In the genomic region with DNA sequence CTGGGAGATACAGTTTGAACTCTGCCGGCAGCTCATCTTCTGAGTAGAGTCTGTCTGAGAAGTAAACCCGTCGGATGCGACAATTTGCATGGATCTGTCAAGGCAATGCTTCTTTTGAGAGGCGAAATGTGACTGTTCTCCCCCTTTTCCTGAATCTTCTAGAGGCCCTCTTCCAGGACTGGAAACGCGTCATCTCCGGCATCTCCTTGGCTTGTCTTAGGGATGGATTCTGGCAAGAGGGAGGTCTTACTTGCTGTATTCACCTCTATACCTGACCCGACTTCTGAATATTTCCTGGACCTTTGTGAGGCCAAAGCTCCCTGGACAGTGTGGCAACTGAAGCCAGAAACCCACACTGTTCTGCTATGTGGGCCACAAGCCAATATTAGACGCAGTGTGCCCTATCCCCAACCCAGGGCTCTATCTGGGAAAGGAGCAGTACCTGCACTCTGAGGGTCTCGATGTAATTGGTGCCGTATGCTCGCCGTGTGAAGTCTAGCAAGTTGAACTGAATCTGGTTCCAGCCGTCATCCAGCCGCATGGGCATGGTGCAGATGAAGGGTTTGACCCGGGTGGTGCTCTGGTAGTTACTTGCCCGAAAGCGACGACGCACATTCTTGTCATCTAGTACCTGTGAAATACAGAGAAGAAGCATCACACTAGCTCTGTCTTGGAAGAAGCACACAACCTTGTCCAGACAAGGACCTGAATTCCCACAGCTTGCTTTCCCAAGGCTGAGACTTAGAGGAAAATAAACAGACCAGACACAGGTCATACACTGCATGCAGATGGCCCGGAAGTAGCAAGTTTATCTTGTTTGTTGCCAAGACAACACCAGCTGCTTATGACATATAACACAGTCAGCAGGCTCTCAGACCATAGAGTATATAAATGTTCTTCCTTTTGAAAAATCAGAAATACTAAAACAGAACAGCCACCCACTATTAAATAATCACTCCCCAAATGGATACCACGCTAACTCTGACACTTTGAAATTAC, we compare ENCODE assay signal across 3 cellular contexts.
TF ChIP-seq lines count a peak whose summit lies in the region.

No MANE protein-coding gene starts in this region.

TF ChIP-seq in liver, 16 proteins besides CTCF, POLR2A, EP300 and RAD21:
- TF ChIP-seq, protein P1, sequence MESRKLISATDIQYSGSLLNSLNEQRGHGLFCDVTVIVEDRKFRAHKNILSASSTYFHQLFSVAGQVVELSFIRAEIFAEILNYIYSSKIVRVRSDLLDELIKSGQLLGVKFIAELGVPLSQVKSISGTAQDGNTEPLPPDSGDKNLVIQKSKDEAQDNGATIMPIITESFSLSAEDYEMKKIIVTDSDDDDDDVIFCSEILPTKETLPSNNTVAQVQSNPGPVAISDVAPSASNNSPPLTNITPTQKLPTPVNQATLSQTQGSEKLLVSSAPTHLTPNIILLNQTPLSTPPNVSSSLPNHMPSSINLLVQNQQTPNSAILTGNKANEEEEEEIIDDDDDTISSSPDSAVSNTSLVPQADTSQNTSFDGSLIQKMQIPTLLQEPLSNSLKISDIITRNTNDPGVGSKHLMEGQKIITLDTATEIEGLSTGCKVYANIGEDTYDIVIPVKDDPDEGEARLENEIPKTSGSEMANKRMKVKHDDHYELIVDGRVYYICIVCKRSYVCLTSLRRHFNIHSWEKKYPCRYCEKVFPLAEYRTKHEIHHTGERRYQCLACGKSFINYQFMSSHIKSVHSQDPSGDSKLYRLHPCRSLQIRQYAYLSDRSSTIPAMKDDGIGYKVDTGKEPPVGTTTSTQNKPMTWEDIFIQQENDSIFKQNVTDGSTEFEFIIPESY (IDR thresholded peaks at IDR 0.05): no peak
- TF ChIP-seq TAF1 (conservative IDR thresholded peaks at IDR 0.05): no peak
- TF ChIP-seq GABPA (IDR thresholded peaks at IDR 0.05 in 1 of 2, conservative IDR thresholded peaks at IDR 0.05 in 1 of 2): no peak
- TF ChIP-seq, protein P2, sequence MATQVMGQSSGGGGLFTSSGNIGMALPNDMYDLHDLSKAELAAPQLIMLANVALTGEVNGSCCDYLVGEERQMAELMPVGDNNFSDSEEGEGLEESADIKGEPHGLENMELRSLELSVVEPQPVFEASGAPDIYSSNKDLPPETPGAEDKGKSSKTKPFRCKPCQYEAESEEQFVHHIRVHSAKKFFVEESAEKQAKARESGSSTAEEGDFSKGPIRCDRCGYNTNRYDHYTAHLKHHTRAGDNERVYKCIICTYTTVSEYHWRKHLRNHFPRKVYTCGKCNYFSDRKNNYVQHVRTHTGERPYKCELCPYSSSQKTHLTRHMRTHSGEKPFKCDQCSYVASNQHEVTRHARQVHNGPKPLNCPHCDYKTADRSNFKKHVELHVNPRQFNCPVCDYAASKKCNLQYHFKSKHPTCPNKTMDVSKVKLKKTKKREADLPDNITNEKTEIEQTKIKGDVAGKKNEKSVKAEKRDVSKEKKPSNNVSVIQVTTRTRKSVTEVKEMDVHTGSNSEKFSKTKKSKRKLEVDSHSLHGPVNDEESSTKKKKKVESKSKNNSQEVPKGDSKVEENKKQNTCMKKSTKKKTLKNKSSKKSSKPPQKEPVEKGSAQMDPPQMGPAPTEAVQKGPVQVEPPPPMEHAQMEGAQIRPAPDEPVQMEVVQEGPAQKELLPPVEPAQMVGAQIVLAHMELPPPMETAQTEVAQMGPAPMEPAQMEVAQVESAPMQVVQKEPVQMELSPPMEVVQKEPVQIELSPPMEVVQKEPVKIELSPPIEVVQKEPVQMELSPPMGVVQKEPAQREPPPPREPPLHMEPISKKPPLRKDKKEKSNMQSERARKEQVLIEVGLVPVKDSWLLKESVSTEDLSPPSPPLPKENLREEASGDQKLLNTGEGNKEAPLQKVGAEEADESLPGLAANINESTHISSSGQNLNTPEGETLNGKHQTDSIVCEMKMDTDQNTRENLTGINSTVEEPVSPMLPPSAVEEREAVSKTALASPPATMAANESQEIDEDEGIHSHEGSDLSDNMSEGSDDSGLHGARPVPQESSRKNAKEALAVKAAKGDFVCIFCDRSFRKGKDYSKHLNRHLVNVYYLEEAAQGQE (IDR thresholded peaks at IDR 0.05): no peak
- TF ChIP-seq NR2F2 (IDR thresholded peaks at IDR 0.05): peak; percentile 49
- TF ChIP-seq RXRA (IDR thresholded peaks at IDR 0.05): no peak

TF ChIP-seq in HepG2, 621 proteins besides CTCF, POLR2A, EP300 and RAD21:
- TF ChIP-seq TOE1 (CRISPR knock-in tag; IDR thresholded peaks at IDR 0.05) (no peak), YY1 (IDR thresholded peaks at IDR 0.05; ENCODE audit: insufficient read depth, insufficient replicate concordance, low read depth, low read length) (no peak)

TF ChIP-seq in HEK293T, 16 proteins besides CTCF, POLR2A, EP300 and RAD21:
- TF ChIP-seq LEF1 (IDR thresholded peaks at IDR 0.05; ENCODE audit: borderline replicate concordance): no peak
- TF ChIP-seq ARNT (IDR thresholded peaks at IDR 0.05): no peak
- TF ChIP-seq ELF4 (IDR thresholded peaks at IDR 0.05): no peak
- TF ChIP-seq SUZ12 (IDR thresholded peaks at IDR 0.05): no peak
- TF ChIP-seq, protein P3, sequence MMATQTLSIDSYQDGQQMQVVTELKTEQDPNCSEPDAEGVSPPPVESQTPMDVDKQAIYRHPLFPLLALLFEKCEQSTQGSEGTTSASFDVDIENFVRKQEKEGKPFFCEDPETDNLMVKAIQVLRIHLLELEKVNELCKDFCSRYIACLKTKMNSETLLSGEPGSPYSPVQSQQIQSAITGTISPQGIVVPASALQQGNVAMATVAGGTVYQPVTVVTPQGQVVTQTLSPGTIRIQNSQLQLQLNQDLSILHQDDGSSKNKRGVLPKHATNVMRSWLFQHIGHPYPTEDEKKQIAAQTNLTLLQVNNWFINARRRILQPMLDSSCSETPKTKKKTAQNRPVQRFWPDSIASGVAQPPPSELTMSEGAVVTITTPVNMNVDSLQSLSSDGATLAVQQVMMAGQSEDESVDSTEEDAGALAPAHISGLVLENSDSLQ (IDR thresholded peaks at IDR 0.05): no peak
- no peak for TF ChIP-seq FOXM1 (IDR thresholded peaks at IDR 0.05; ENCODE audit: borderline replicate concordance)
- no peak for TF ChIP-seq TARDBP (IDR thresholded peaks at IDR 0.05)
- no peak for TF ChIP-seq FOXK2 (IDR thresholded peaks at IDR 0.05)
- no peak for TF ChIP-seq ZNF384 (IDR thresholded peaks at IDR 0.05)
- no peak for TF ChIP-seq L3MBTL2 (conservative IDR thresholded peaks at IDR 0.05)
- no peak for TF ChIP-seq NFRKB (IDR thresholded peaks at IDR 0.05)
- TF ChIP-seq FOXA1 (IDR thresholded peaks at IDR 0.05): no peak
